Comparison of ENCODE assay signal across 19 cellular contexts in the genomic region with DNA sequence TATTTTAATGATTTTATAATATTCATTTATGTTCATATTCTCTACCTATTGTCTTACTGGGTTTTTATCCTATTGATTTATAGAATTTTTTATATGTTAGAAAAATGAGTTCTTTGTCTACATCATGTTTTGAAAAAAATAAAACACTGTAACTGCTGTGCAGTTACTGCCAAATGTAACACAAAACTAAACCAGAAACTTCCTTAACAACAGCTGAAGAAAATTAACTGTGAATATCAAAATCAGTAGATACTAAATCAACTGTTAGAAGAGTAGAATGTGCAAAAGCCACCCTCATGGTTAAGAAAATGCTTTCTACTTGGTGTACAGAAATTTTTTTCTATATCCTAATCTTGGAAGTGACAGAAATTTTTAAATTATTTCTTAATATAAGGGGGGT.
"Had no signal": no experiment of that assay in that cellular context is flagged by ENCODE, and none has a peak within 500 bp of the region (broad histone marks: within the 10 kb centered on the region; RNA-seq: fewer than 3 reads in every experiment).

No MANE protein-coding gene starts in this region.

- H3K9me3 ChIP-seq: SK-N-SH had no signal

- ATAC-seq: activated CD4-positive, CD25-positive, alpha-beta regulatory T cell treated with anti-CD3 and anti-CD28 coated beads, Interleukin-2, amount 50 U/mL, for 24 hours; activated CD8-positive, alpha-beta T cell treated with anti-CD3 and anti-CD28 coated beads, Interleukin-2, amount 10 ng/mL, durations not matched to agents 7 days and 5 days had no signal

- H3K9me3 Mint-ChIP-seq: activated naive CD4-positive, alpha-beta T cell treated with anti-CD3 and anti-CD28 coated beads for 36 hours; activated T-cell treated with anti-CD3 and anti-CD28 coated beads, Interleukin-2, amount 50 U/mL, for 24 hours; brain had no signal

- H3K27ac Mint-ChIP-seq: activated CD8-positive, alpha-beta T cell treated with anti-CD3 and anti-CD28 coated beads, Interleukin-2, amount 10 ng/mL, durations not matched to agents 7 days and 5 days; activated naive CD4-positive, alpha-beta T cell treated with anti-CD3 and anti-CD28 coated beads for 36 hours; activated naive CD8-positive, alpha-beta T cell; activated T-cell treated with anti-CD3 and anti-CD28 coated beads, Interleukin-2, amount 50 U/mL, for 24 hours had no signal

- H3K9ac ChIP-seq: SK-N-SH had no signal

- H3K4me2 ChIP-seq: SK-N-SH had no signal

- DNase-seq: activated CD4-positive, alpha-beta T cell treated with anti-CD3 and anti-CD28 coated beads for 4 hours; activated CD8-positive, alpha-beta T cell treated with anti-CD3 and anti-CD28 coated beads, Interleukin-2, amount 10 ng/mL, durations not matched to agents 7 days and 5 days; activated effector memory CD4-positive, alpha-beta T cell treated with anti-CD3 and anti-CD28 coated beads, Interleukin-2, amount 50 U/mL, for 16 hours; activated naive CD4-positive, alpha-beta T cell treated with anti-CD3 and anti-CD28 coated beads for 36 hours; activated T-cell treated with anti-CD3 and anti-CD28 coated beads, Interleukin-2, amount 50 U/mL, for 24 hours; amygdala; MM.1S; NCI-H1105 treated with DMSO at 0.1 percent for 48 hours; NCI-H1436 treated with DMSO at 0.1 percent for 48 hours; NCI-H187 treated with DMSO at 0.1 percent for 48 hours; NCI-H2081 treated with DMSO at 0.1 percent for 48 hours; NCI-H446; NCI-H524; SIG-M5; SK-N-SH; T-helper 1 cell had no signal

- H3K27me3 Mint-ChIP-seq: activated naive CD8-positive, alpha-beta T cell; activated T-cell treated with anti-CD3 and anti-CD28 coated beads, Interleukin-2, amount 50 U/mL, for 24 hours; brain had no signal

- H3K4me3 Mint-ChIP-seq: activated CD8-positive, alpha-beta T cell treated with anti-CD3 and anti-CD28 coated beads, Interleukin-2, amount 10 ng/mL, durations not matched to agents 7 days and 5 days; activated naive CD4-positive, alpha-beta T cell treated with anti-CD3 and anti-CD28 coated beads for 36 hours; activated naive CD8-positive, alpha-beta T cell; activated T-cell treated with anti-CD3 and anti-CD28 coated beads, Interleukin-2, amount 50 U/mL, for 24 hours had no signal
